Comparison of ENCODE assay signal across 6 cellular contexts in the genomic region with DNA sequence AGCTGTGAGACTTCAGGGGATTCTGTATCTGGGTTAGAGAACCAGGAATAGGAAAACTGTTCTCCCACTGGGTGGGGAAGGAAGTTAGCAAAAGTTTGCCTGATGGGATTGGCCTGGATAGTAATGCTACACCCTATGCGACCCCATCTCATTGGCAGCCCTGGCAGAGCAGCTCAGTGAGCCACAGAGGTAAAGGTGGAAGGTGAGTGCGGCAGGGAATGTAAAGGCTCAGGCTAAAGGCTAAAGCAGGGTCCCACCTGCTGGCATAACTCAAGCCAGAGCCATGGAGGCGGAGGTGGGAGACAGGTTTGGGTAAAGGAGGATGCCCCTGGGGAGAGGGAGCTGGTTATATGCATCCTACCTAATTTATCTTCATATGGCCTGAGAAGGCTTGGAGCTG.
"Had no signal": no experiment of that assay in that cellular context is flagged by ENCODE, and none has a peak within 500 bp of the region (broad histone marks: within the 10 kb centered on the region; RNA-seq: fewer than 3 reads in every experiment).

No MANE protein-coding gene starts in this region.

- H2AFZ ChIP-seq: GM23248 had no signal

- H3K4me1 ChIP-seq: HAP-1 had no signal

- H3K36me3 ChIP-seq: HAP-1 had no signal

- H3K9me3 Mint-ChIP-seq: HFFc6 had no signal

- H3K9me3 ChIP-seq: HAP-1 had no signal

- H3K27ac Mint-ChIP-seq: HFFc6 had no signal

- DNase-seq: GM23248, GOT3, HFFc6, IMR-90 had no signal

- H3K4me3 Mint-ChIP-seq: HFFc6 had no signal

- H3K4me3 ChIP-seq: GM23248, HAP-1 had no signal

- H3K27ac ChIP-seq: GM23248 had no signal

- H3K9ac ChIP-seq: GM23248 had no signal

- ATAC-seq: HCT116 had no signal
